8 cellular contexts compared by ENCODE assay signal in genomic region chr14:53613404-53614253, GRCh38.
DNase-seq lines count a peak whose midpoint lies in the region; ATAC-seq and TF ChIP-seq lines count a peak whose summit lies in the region.

No MANE protein-coding gene starts in this region.

- no peaks in the 10 kb centered on the region for H3K9me2 ChIP-seq in PC-9 (ENCODE audit: insufficient read depth)

- no peaks in the 10 kb centered on the region for H4K20me1 ChIP-seq in PC-9 (ENCODE audit: insufficient read depth)

- no peaks in the 10 kb centered on the region for H3K79me2 ChIP-seq in PC-9 (ENCODE audit: low read depth)

- H3K27ac Mint-ChIP-seq in CD4-positive, CD25-positive, alpha-beta regulatory T cell: peak overlapping the region in 1 of 3 donors; percentile 43
- H3K27ac Mint-ChIP-seq in endothelial cell (ENCODE audit: unreplicated experiment): no peak overlapping the region

- no peak overlapping the region for H3K4me3 ChIP-seq in CD4-positive, CD25-positive, alpha-beta regulatory T cell (ENCODE audit: low read depth, low read length)
- peak overlapping the region; percentile 42; the same call in 1 of the 2 replicates for H3K4me3 ChIP-seq in PC-9

- H3K9me3 Mint-ChIP-seq in CD4-positive, CD25-positive, alpha-beta regulatory T cell: peaks cover 0 to 6% (median 3%) of the 10 kb centered on the region in 7 donors
- no peaks in the 10 kb centered on the region for H3K9me3 Mint-ChIP-seq in endothelial cell (ENCODE audit: unreplicated experiment)

- H3K4me2 ChIP-seq in PC-9: peak overlapping the region; percentile 77

- no peaks in the 10 kb centered on the region for H3K27me3 Mint-ChIP-seq in CD4-positive, CD25-positive, alpha-beta regulatory T cell
- no peaks in the 10 kb centered on the region for H3K27me3 Mint-ChIP-seq in endothelial cell (ENCODE audit: unreplicated experiment)

- BruUV-seq in PC-9 (replicated peaks; lab: Mats Ljungman, UMichigan): no TSS peak

- H3K36me3 Mint-ChIP-seq in CD4-positive, CD25-positive, alpha-beta regulatory T cell: no peaks in the 10 kb centered on the region
- no peaks in the 10 kb centered on the region for H3K36me3 Mint-ChIP-seq in endothelial cell (ENCODE audit: low read depth, unreplicated experiment)

- no peaks in the 10 kb centered on the region for H3K27me3 ChIP-seq in CD4-positive, CD25-positive, alpha-beta regulatory T cell (ENCODE audit: control insufficient read depth, insufficient read depth, low read length)
- no peaks in the 10 kb centered on the region for H3K27me3 ChIP-seq in PC-9 (ENCODE audit: insufficient read depth, low read depth)

- ATAC-seq in CD4-positive, CD25-positive, alpha-beta regulatory T cell (ENCODE audit: low read depth in 2 of 2): peak; percentile 48 to 66
- ATAC-seq in GM19351 (IDR thresholded peaks at IDR 0.05; ENCODE audit: unreplicated experiment) (peak; percentile 97), HG03196 (IDR thresholded peaks at IDR 0.05; ENCODE audit: unreplicated experiment) (peak; percentile 96)

- H3K4me1 ChIP-seq in CD4-positive, CD25-positive, alpha-beta regulatory T cell (ENCODE audit: control insufficient read depth, insufficient read depth, low read length, poor library complexity, severe bottlenecking): no peaks in the 10 kb centered on the region
- peaks cover 22% of the 10 kb centered on the region for H3K4me1 ChIP-seq in PC-9 (replicated peaks; ENCODE audit: insufficient read depth)

- no peak overlapping the region for H3K27ac ChIP-seq in CD4-positive, CD25-positive, alpha-beta regulatory T cell (ENCODE audit: insufficient read depth, low read length, poor library complexity, severe bottlenecking)
- H3K27ac ChIP-seq in PC-9: peak overlapping the region; percentile 51

- H3K4me3 Mint-ChIP-seq in CD4-positive, CD25-positive, alpha-beta regulatory T cell: no peak overlapping the region
- H3K4me3 Mint-ChIP-seq in endothelial cell (ENCODE audit: unreplicated experiment): no peak overlapping the region

- intact Hi-C loops in PC-9 (cut with micrococcal nuclease; ENCODE audit: unreplicated experiment): no loop called here

- no peaks in the 10 kb centered on the region for H3K9me3 ChIP-seq in CD4-positive, CD25-positive, alpha-beta regulatory T cell (ENCODE audit: control insufficient read depth in 2 of 2, low read length in 2 of 2)
- no peaks in the 10 kb centered on the region for H3K9me3 ChIP-seq in PC-9 (ENCODE audit: insufficient read depth, low read depth)

- H3K4me1 Mint-ChIP-seq in CD4-positive, CD25-positive, alpha-beta regulatory T cell: no peaks in the 10 kb centered on the region
- H3K4me1 Mint-ChIP-seq in endothelial cell (ENCODE audit: unreplicated experiment): peaks cover 2% of the 10 kb centered on the region

- CTCF ChIA-PET in PC-9 (lab: Charles Lee): interaction anchor here (0.5 to 0.6 kb wide), 3 partner anchors 9 to 951 kb away, joined by 3 to 8 read pairs (median 3); no protein-coding TSS in a partner anchor

- peak overlapping the region; percentile 81 for H2AFZ ChIP-seq in PC-9

- DNase-seq in CD4-positive, CD25-positive, alpha-beta regulatory T cell: no peak
- DNase-seq in PC-9: peak; percentile 31 to 84
- peak; percentile 90 for DNase-seq in kidney glomerular epithelial cell (lab: John Stamatoyannopoulos, UW)
- no peak for DNase-seq in endothelial cell (ENCODE audit: low spot score)
- no peak for DNase-seq in DMS 273 (lab: John Stamatoyannopoulos, UW; ENCODE audit: unreplicated experiment)
- DNase-seq in stimulated activated CD4-positive, alpha-beta T cell treated with anti-CD3 and anti-CD28 coated beads, Interleukin-2, amount 100 ng/mL, for 24 hours: no peak

- no peak for TF ChIP-seq CTCF in PC-9 (conservative IDR thresholded peaks at IDR 0.05)
- no peak for TF ChIP-seq CTCF in endothelial cell (IDR thresholded peaks at IDR 0.05; ENCODE audit: unreplicated experiment)

- POLR2A ChIA-PET in PC-9 (lab: Charles Lee; ENCODE audit: unreplicated experiment): interaction anchor here (0.6 kb wide), 1 partner anchor 162 kb away, joined by 3 read pairs; no protein-coding TSS in a partner anchor

- no peaks in the 10 kb centered on the region for H3F3A ChIP-seq in PC-9 (ENCODE audit: insufficient read depth, low read depth)

- no peaks in the 10 kb centered on the region for H3K36me3 ChIP-seq in CD4-positive, CD25-positive, alpha-beta regulatory T cell (ENCODE audit: control insufficient read depth, insufficient read depth, low read length)
- no peaks in the 10 kb centered on the region for H3K36me3 ChIP-seq in PC-9 (ENCODE audit: low read depth)

Comparison
In these comparisons a context has a peak if more than half of its experiments do, and no peak if none do; other contexts are left out.
1. DNase-seq: peak in PC-9 (2 of 2) and kidney glomerular epithelial cell (single experiment); none in CD4-positive, CD25-positive, alpha-beta regulatory T cell (0 of 3), endothelial cell (single experiment), DMS 273 (single experiment) and stimulated activated CD4-positive, alpha-beta T cell treated with anti-CD3 and anti-CD28 coated beads, Interleukin-2, amount 100 ng/mL, for 24 hours (0 of 2).
2. Peak in every context shown above with its lines, with median percentiles within 50 percentile points of each other: ATAC-seq.